In the genomic region with DNA sequence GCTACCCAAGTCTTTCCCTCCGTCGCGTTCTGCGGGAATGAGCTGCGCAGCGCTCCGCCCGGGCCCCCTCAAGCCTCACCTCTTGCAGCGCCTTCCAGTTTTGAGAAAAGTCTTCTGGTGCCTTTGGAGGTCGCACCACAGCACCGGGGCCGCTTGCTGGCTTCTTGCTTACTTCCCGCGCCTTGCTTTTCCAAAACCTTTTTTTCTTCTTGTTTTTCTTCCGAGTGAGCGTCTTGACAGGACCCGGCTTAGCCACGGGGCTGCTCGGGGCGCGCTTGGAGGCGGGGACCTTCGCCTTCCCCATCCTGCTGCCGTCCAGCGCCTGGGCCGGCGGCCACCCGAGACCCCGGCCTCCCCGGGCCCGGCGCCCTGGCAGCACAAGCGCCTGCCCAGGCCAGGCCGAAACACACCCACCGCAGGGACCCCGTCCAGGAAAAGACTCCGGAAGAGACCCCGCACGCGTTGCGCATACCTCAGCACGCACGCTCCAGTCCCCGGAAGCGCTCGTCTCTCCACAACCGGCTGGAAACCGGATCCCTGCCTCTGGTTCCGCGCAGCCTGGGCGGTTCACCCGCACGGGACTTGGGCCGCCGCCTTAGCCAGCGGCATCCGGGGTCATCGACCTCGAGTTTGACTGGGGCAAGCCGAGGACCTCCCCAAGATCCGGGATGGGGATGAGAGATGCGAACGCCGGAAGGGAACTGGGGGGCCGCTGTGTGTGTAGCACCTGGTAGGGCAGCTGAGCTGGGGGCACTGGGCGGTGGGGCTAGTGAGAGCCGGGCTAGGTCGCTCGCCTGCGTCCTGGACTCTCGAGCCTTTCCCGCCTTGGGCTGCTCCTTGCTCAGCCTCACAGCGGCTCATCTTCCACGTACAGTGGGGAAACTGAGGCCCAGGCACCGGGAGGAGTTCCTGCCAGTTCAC, we compare ENCODE assay signal across 8 cellular contexts. TPM values are rescaled to one million over a fixed set of nuclear protein-coding genes. Genes with fewer than 3 reads are reported as not detected.
DNase-seq lines count a peak whose midpoint lies in the region; ATAC-seq and TF ChIP-seq lines count a peak whose summit lies in the region.

A gene with protein sequence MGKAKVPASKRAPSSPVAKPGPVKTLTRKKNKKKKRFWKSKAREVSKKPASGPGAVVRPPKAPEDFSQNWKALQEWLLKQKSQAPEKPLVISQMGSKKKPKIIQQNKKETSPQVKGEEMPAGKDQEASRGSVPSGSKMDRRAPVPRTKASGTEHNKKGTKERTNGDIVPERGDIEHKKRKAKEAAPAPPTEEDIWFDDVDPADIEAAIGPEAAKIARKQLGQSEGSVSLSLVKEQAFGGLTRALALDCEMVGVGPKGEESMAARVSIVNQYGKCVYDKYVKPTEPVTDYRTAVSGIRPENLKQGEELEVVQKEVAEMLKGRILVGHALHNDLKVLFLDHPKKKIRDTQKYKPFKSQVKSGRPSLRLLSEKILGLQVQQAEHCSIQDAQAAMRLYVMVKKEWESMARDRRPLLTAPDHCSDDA (minus strand): TSS at position 470 of the 921 bp plus-strand sequence. CDS start 166 bp downstream, at position 304.

- ATAC-seq in GM19463 (IDR thresholded peaks at IDR 0.05; ENCODE audit: unreplicated experiment): peak; percentile 71
- ATAC-seq in mucosa of descending colon: peak; percentile 91

- peak within 1 kb of the TSS; percentile 90 for H3K27ac ChIP-seq in OCI-LY3 (ENCODE audit: low read length)

- 0 out of 2 replicates have a peak, but pooled peaks cover 3% of the 10 kb centered on the region for H4K20me1 ChIP-seq in OCI-LY3 (ENCODE audit: insufficient read depth, low read length)

- DNase-seq in CMK (ENCODE audit: low read depth): peak; percentile 61
- peak; percentile 85 for DNase-seq in HT-29 (ENCODE audit: low spot score)
- DNase-seq in activated CD8-positive, alpha-beta memory T cell treated with anti-CD3 and anti-CD28 coated beads, Interleukin-2, amount 50 U/mL, for 48 hours: peak; percentile 95
- DNase-seq in epidermal melanocyte (ENCODE audit: insufficient read length, low spot score): peak; percentile 70
- DNase-seq in mucosa of descending colon: peak; percentile 83 to 93 (median 93)
- DNase-seq in stimulated activated CD8-positive, alpha-beta memory T cell treated with anti-CD3 and anti-CD28 coated beads, Interleukin-4, amount 100 ng/mL, for 1 hour (ENCODE audit: low read depth in 2 of 2, low spot score in 1 of 2): peak; percentile 54 to 63

- H3K79me2 ChIP-seq in OCI-LY3 (ENCODE audit: low read length): peaks cover 63% of the 10 kb centered on the region

- H3K9me3 ChIP-seq in OCI-LY3 (ENCODE audit: insufficient read depth, low read length) (no peaks in the 10 kb centered on the region), mucosa of descending colon (no peaks in the 10 kb centered on the region)

- H3K27me3 ChIP-seq in OCI-LY3 (ENCODE audit: low read depth, low read length): no peaks in the 10 kb centered on the region

- H2AFZ ChIP-seq in OCI-LY3 (ENCODE audit: low read depth, low read length): peak within 1 kb of the TSS; percentile 52; the same call in 1 of the 2 replicates

- H3K4me3 ChIP-seq in OCI-LY3 (ENCODE audit: low read length) (peak within 1 kb of the TSS; percentile 96), mucosa of descending colon (peak within 1 kb of the TSS; percentile 80)

- no peak for TF ChIP-seq CTCF in OCI-LY3 (IDR thresholded peaks at IDR 0.05; ENCODE audit: low read depth, low read length)
- TF ChIP-seq CTCF in mucosa of descending colon (IDR thresholded peaks at IDR 0.05): no peak

- peaks cover 19% of the 10 kb centered on the region for H3K36me3 ChIP-seq in OCI-LY3 (replicated peaks; ENCODE audit: low read depth, low read length)
- H3K36me3 ChIP-seq in mucosa of descending colon (ENCODE audit: low read depth): peaks cover 7% of the 10 kb centered on the region

- intact Hi-C loops in mucosa of descending colon (cut with DNase I, micrococcal nuclease): no loop called here

- peak within 1 kb of the TSS; percentile 83 for H3K4me2 ChIP-seq in OCI-LY3 (ENCODE audit: low read length)

- H3K9ac ChIP-seq in OCI-LY3 (ENCODE audit: low read length): peak within 1 kb of the TSS; percentile 93

- H3K4me1 ChIP-seq in OCI-LY3 (ENCODE audit: low read length): peaks cover 43% of the 10 kb centered on the region
- peaks cover 15% of the 10 kb centered on the region for H3K4me1 ChIP-seq in mucosa of descending colon (ENCODE audit: low read depth)

RNA-seq across cellular contexts. Expression of the gene that starts here (rescaled TPM):
- total RNA-seq in HT-29 (2014; rRNA removed; shearing (Covaris generic)): 30.7 and 32.3 TPM in 2 replicates
- 10 to 100 TPM; 18.7 to 26.0 (median 20.1) TPM for total RNA-seq in mucosa of descending colon

Comparison
In these comparisons a context has a peak if more than half of its experiments do, and no peak if none do; other contexts are left out.
1. Peak in every context shown above with its lines: DNase-seq, ATAC-seq, H3K4me3 ChIP-seq and H3K27ac ChIP-seq.